In the genomic region with DNA sequence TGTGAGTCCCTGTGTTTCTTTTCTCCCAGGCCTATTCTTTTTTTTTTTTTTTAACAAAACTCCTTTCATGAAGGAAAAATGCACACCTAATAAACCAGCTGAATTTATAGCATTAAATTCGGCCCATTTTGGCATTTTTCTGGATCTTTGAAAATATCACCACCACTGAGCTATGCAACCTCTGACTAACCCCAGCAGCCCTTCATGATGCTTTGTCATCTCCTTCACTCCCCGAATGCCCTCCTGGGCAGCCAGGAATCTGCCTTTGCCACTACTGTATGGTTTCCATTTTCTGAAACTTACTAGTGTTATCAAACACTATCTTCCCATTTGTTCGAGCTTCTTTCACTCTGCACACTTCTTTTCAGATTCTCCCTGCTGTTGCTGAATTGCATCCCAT, we compare ENCODE assay signal across 19 cellular contexts.
"Had no signal": no experiment of that assay in that cellular context is flagged by ENCODE, and none has a peak within 500 bp of the region (broad histone marks: within the 10 kb centered on the region; RNA-seq: fewer than 3 reads in every experiment).

No MANE protein-coding gene starts in this region.

- H3K27ac Mint-ChIP-seq: activated T-cell treated with anti-CD3 and anti-CD28 coated beads, Interleukin-2, amount 50 U/mL, for 72 hours; stimulated activated naive CD8-positive, alpha-beta T cell treated with anti-CD3 and anti-CD28 coated beads, Interleukin-15, Interleukin-2, amounts not matched to agents 100 ng/mL and 50 ng/mL, for 24 hours had no signal

- H3K36me3 ChIP-seq: ascending aorta, colonic mucosa, prostate gland, right atrium auricular region, suprapubic skin, transverse colon, uterus had no signal

- H3K4me3 ChIP-seq: ascending aorta, colonic mucosa, lung, prostate gland, right atrium auricular region, skin epidermis, suprapubic skin, transverse colon, uterus had no signal

- H3K27ac ChIP-seq: ascending aorta, colonic mucosa, prostate gland, right atrium auricular region, skin epidermis, suprapubic skin, transverse colon, uterus, VCaP had no signal

- H3K4me3 Mint-ChIP-seq: activated T-cell treated with anti-CD3 and anti-CD28 coated beads, Interleukin-2, amount 50 U/mL, for 72 hours; central memory CD8-positive, alpha-beta T cell; neural crest cell had no signal

- H3K27me3 ChIP-seq: ascending aorta, colonic mucosa, right atrium auricular region, uterus had no signal

- ATAC-seq: activated T-cell treated with anti-CD3 and anti-CD28 coated beads, Interleukin-2, amount 50 U/mL, for 72 hours had no signal

- H3K9me3 ChIP-seq: ascending aorta, colonic mucosa, prostate gland, right atrium auricular region, suprapubic skin, transverse colon, uterus had no signal

- H3K4me1 ChIP-seq: ascending aorta, colonic mucosa, prostate gland, right atrium auricular region, suprapubic skin, transverse colon, uterus had no signal

- H3K4me1 Mint-ChIP-seq: central memory CD8-positive, alpha-beta T cell; neural crest cell had no signal

- DNase-seq: activated CD4-positive, alpha-beta T cell treated with anti-CD3 and anti-CD28 coated beads, Interleukin-2, amount 50 U/mL, for 4 hours; activated effector memory CD4-positive, alpha-beta T cell treated with anti-CD3 and anti-CD28 coated beads, Interleukin-2, amount 50 U/mL, for 16 hours; activated naive CD4-positive, alpha-beta T cell treated with anti-CD3 and anti-CD28 coated beads, Interleukin-2, amount 50 U/mL, for 16 hours; activated T-cell treated with anti-CD3 and anti-CD28 coated beads, Interleukin-2, amount 50 U/mL, for 72 hours; colonic mucosa; midbrain; T1000; uterus had no signal

- H3K9me3 Mint-ChIP-seq: central memory CD8-positive, alpha-beta T cell; stimulated activated naive CD8-positive, alpha-beta T cell treated with anti-CD3 and anti-CD28 coated beads, Interleukin-15, Interleukin-2, amounts not matched to agents 100 ng/mL and 50 ng/mL, for 24 hours had no signal
